In genomic region chr13:24747248-24748151, GRCh38 we compare ENCODE assay signal across 9 cellular contexts. TPM values are rescaled to one million over a fixed set of nuclear protein-coding genes. Genes with fewer than 3 reads are reported as not detected.
DNase-seq lines count a peak whose midpoint lies in the region; ATAC-seq and TF ChIP-seq lines count a peak whose summit lies in the region.
"Had no signal": no experiment of that assay in that cellular context is flagged by ENCODE, and none has a peak within 500 bp of the region (broad histone marks: within the 10 kb centered on the region; RNA-seq: fewer than 3 reads in every experiment).

No MANE protein-coding gene starts in this region.

- WGBS in lung, 2 donors = 1 to 3% methylated on average over 63 to 68 of the region's 68 CpGs

- H3K27me3 ChIP-seq in lung (ENCODE audit: control insufficient read depth, insufficient read depth) = peaks cover 17% of the 10 kb centered on the region
- H3K27me3 ChIP-seq in effector memory CD4-positive, alpha-beta T cell (replicated peaks; ENCODE audit: control insufficient read depth, insufficient read depth, low read length, poor library complexity, severe bottlenecking) = peaks cover 3% of the 10 kb centered on the region

- no peak for TF ChIP-seq CTCF in lung (IDR thresholded peaks at IDR 0.05; ENCODE audit: control extremely low read depth, extremely low read depth)

- DNase-seq in COR-L47 (lab: John Stamatoyannopoulos, UW) = peak; percentile 42
- no peak for DNase-seq in Jurkat, Clone E6-1 (ENCODE audit: low read depth, low spot score)
- DNase-seq in astrocyte of the hippocampus (ENCODE audit: low read depth, low spot score) = peak; percentile 42
- DNase-seq in lung (ENCODE audit: low spot score) = no peak
- DNase-seq in OCI-M2 (lab: John Stamatoyannopoulos, UW; ENCODE audit: unreplicated experiment) = no peak
- no peak for DNase-seq in NCI-H2196 (lab: John Stamatoyannopoulos, UW; ENCODE audit: unreplicated experiment)
- DNase-seq in effector memory CD4-positive, alpha-beta T cell = no peak

- H3K9me3 ChIP-seq in lung (ENCODE audit: control insufficient read depth in 2 of 2, insufficient read depth in 1 of 2, low read length in 1 of 2) = peaks cover 0 to 2% of the 10 kb centered on the region in 2 donors
- no peaks in the 10 kb centered on the region for H3K9me3 ChIP-seq in effector memory CD4-positive, alpha-beta T cell (ENCODE audit: control insufficient read depth, low read length)
- H3K9me3 ChIP-seq: pancreas had no signal

- ATAC-seq in lung (ENCODE audit: insufficient read depth, low FRiP score) (no peak), GM18519 (IDR thresholded peaks at IDR 0.05; ENCODE audit: low FRiP score, unreplicated experiment) (no peak)

- H3K36me3 ChIP-seq in lung (ENCODE audit: control insufficient read depth in 2 of 2, insufficient read depth in 2 of 2, low read length in 2 of 2) = no peaks in the 10 kb centered on the region
- H3K36me3 ChIP-seq in effector memory CD4-positive, alpha-beta T cell (ENCODE audit: control insufficient read depth, insufficient read depth, low read length) = no peaks in the 10 kb centered on the region
- H3K36me3 ChIP-seq: pancreas had no signal

- peak overlapping the region; percentile 20 for H3K4me3 ChIP-seq in Jurkat, Clone E6-1 (ENCODE audit: low read length)
- H3K4me3 ChIP-seq in lung = peak overlapping the region; percentile 32
- H3K4me3 ChIP-seq in effector memory CD4-positive, alpha-beta T cell (ENCODE audit: insufficient read depth, low read depth, low read length, poor library complexity, severe bottlenecking) = no peak overlapping the region

- no peak overlapping the region for H3K27ac ChIP-seq in lung (ENCODE audit: low read depth in 1 of 2, low read length in 1 of 2)
- H3K27ac ChIP-seq in effector memory CD4-positive, alpha-beta T cell (ENCODE audit: insufficient read depth, low read length, poor library complexity, severe bottlenecking) = no peak overlapping the region
- H3K27ac ChIP-seq: pancreas had no signal

- peaks cover 0 to 15% of the 10 kb centered on the region in 2 donors for H3K4me1 ChIP-seq in lung (ENCODE audit: control insufficient read depth in 2 of 2, insufficient read depth in 2 of 2, low read length in 2 of 2)
- peaks cover 4% of the 10 kb centered on the region for H3K4me1 ChIP-seq in effector memory CD4-positive, alpha-beta T cell (ENCODE audit: control insufficient read depth, insufficient read depth, low read length, poor library complexity, severe bottlenecking)
- H3K4me1 ChIP-seq: pancreas had no signal

RNA-seq across cellular contexts. Expression of gene RNF17, which starts 16.5 kb away (rescaled TPM):
- polyA plus RNA-seq in Jurkat, Clone E6-1 (2012; ENCODE audit: insufficient read depth, insufficient read length) = not detected
- under 1 TPM in 1 of 2 donors, not detected in 1; 0.09 TPM for total RNA-seq in lung
- under 1 TPM in 1 of 2 donors, not detected in 1; 0.07 TPM for polyA plus RNA-seq in lung
- total RNA-seq: pancreas had no signal
- polyA plus RNA-seq: pancreas had no signal

Comparison
In these comparisons a context has a peak if more than half of its experiments do, and no peak if none do; other contexts are left out.
1. DNase-seq: peak in COR-L47 (single experiment) and astrocyte of the hippocampus (single experiment); none in Jurkat, Clone E6-1 (single experiment), lung (single experiment), OCI-M2 (single experiment), NCI-H2196 (single experiment) and effector memory CD4-positive, alpha-beta T cell (0 of 3).